23 cellular contexts compared by ENCODE assay signal in genomic region chrY:15471406-15471805, GRCh38.
DNase-seq lines count a peak whose midpoint lies in the region; ATAC-seq and TF ChIP-seq lines count a peak whose summit lies in the region.
"Had no signal": no experiment of that assay in that cellular context is flagged by ENCODE, and none has a peak within 500 bp of the region (broad histone marks: within the 10 kb centered on the region; RNA-seq: fewer than 3 reads in every experiment).

No MANE protein-coding gene starts in this region.

- H2AK5ac ChIP-seq in mesenchymal stem cell (ENCODE audit: low read length, severe bottlenecking), result no peak overlapping the region

- no peak overlapping the region for H4K91ac ChIP-seq in mesenchymal stem cell (ENCODE audit: low read length)

- no peak overlapping the region for H2BK120ac ChIP-seq in mesenchymal stem cell (ENCODE audit: low read depth, low read length)

- H2AFZ ChIP-seq in mesenchymal stem cell (ENCODE audit: low read depth, low read length), result no peak overlapping the region

- no peaks in the 10 kb centered on the region for H3K79me1 ChIP-seq in mesenchymal stem cell (replicated peaks; ENCODE audit: low read length, poor library complexity, severe bottlenecking)

- H3K9me3 ChIP-seq in RWPE2 (ENCODE audit: severe bottlenecking) (no peaks in the 10 kb centered on the region), mesenchymal stem cell (ENCODE audit: control insufficient read depth, low read length) (no peaks in the 10 kb centered on the region), prostate gland (no peaks in the 10 kb centered on the region), testis (no peaks in the 10 kb centered on the region), stomach (no peaks in the 10 kb centered on the region)
- H3K9me3 ChIP-seq: BLaER1 treated with 17β-estradiol and CSF1 and Interleukin-3, amounts not matched to agents 10 nM and 100 nM; Peyer's patch had no signal

- H3K9ac ChIP-seq in mesenchymal stem cell (ENCODE audit: low read length), result no peak overlapping the region
- H3K9ac ChIP-seq: BLaER1 treated with 17β-estradiol and CSF1 and Interleukin-3, amounts not matched to agents 10 nM and 100 nM; KMS-11 had no signal

- no peak for TF ChIP-seq CTCF in RWPE2 (IDR thresholded peaks at IDR 0.05; ENCODE audit: poor library complexity, severe bottlenecking)
- TF ChIP-seq CTCF in prostate gland (IDR thresholded peaks at IDR 0.05), result no peak
- no peak for TF ChIP-seq CTCF in testis (IDR thresholded peaks at IDR 0.05)
- no peak for TF ChIP-seq CTCF in stomach (IDR thresholded peaks at IDR 0.05)

- H3K4me3 ChIP-seq in RWPE2 (ENCODE audit: severe bottlenecking), result no peak overlapping the region
- no peak overlapping the region for H3K4me3 ChIP-seq in mesenchymal stem cell (ENCODE audit: insufficient read depth in 1 of 2, low read depth in 1 of 2, low read length in 2 of 2)
- no peak overlapping the region for H3K4me3 ChIP-seq in prostate gland
- no peak overlapping the region for H3K4me3 ChIP-seq in testis
- H3K4me3 ChIP-seq in stomach, result no peak overlapping the region
- H3K4me3 ChIP-seq: BLaER1 treated with 17β-estradiol and CSF1 and Interleukin-3, amounts not matched to agents 10 nM and 100 nM; Peyer's patch; SK-N-MC had no signal

- no peak overlapping the region for H2BK5ac ChIP-seq in mesenchymal stem cell (ENCODE audit: low read depth, low read length, poor library complexity, severe bottlenecking)

- no peak overlapping the region for H3K23ac ChIP-seq in mesenchymal stem cell (ENCODE audit: low read length in 2 of 2)

- H3K36me3 ChIP-seq in RWPE2 (ENCODE audit: low read depth) (no peaks in the 10 kb centered on the region), mesenchymal stem cell (ENCODE audit: control insufficient read depth in 1 of 2, insufficient read depth in 2 of 2, low read depth in 1 of 2, low read length in 2 of 2) (no peaks in the 10 kb centered on the region), prostate gland (no peaks in the 10 kb centered on the region), testis (ENCODE audit: low read depth, missing control alignments) (no peaks in the 10 kb centered on the region), stomach (no peaks in the 10 kb centered on the region)
- H3K36me3 ChIP-seq: BLaER1 treated with 17β-estradiol and CSF1 and Interleukin-3, amounts not matched to agents 10 nM and 100 nM; Peyer's patch had no signal

- no peaks in the 10 kb centered on the region for H3K27me3 ChIP-seq in RWPE2 (ENCODE audit: insufficient read depth, poor library complexity, severe bottlenecking)
- no peaks in the 10 kb centered on the region for H3K27me3 ChIP-seq in mesenchymal stem cell (ENCODE audit: control insufficient read depth in 1 of 2, insufficient read depth in 1 of 2, low read length in 2 of 2)
- no peaks in the 10 kb centered on the region for H3K27me3 ChIP-seq in prostate gland (replicated peaks; ENCODE audit: insufficient read depth)
- no peaks in the 10 kb centered on the region for H3K27me3 ChIP-seq in testis
- no peaks in the 10 kb centered on the region for H3K27me3 ChIP-seq in stomach
- H3K27me3 ChIP-seq: BLaER1 treated with 17β-estradiol and CSF1 and Interleukin-3, amounts not matched to agents 10 nM and 100 nM; Peyer's patch had no signal

- H3K4me1 ChIP-seq in RWPE2 (ENCODE audit: insufficient read depth, poor library complexity, severe bottlenecking) (no peaks in the 10 kb centered on the region), mesenchymal stem cell (ENCODE audit: control insufficient read depth, insufficient read depth, low read depth, low read length) (no peaks in the 10 kb centered on the region), prostate gland (replicated peaks) (no peaks in the 10 kb centered on the region), testis (no peaks in the 10 kb centered on the region), stomach (no peaks in the 10 kb centered on the region)
- H3K4me1 ChIP-seq: BLaER1 treated with 17β-estradiol and CSF1 and Interleukin-3, amounts not matched to agents 10 nM and 100 nM; Peyer's patch had no signal

- TF ChIP-seq POLR2A in prostate gland (IDR thresholded peaks at IDR 0.05), result no peak
- no peak for TF ChIP-seq POLR2A in testis (IDR thresholded peaks at IDR 0.05)
- TF ChIP-seq POLR2A in stomach (IDR thresholded peaks at IDR 0.05), result no peak

- DNase-seq in A172 (ENCODE audit: low spot score) (peak; percentile 16), GM03348 (ENCODE audit: low spot score) (peak; percentile 5), RWPE2 (ENCODE audit: low spot score) (no peak), mesenchymal stem cell (peak; percentile 14), prostate gland (ENCODE audit: low spot score) (no peak), testis (no peak), stomach (no peak)
- DNase-seq: CD8-positive, alpha-beta memory T cell; DMS79 treated with DMSO at 0.1 percent for 48 hours; GOT3; NCI-H1417; NCI-H187; NCI-H2107; NCI-H510A; NCI-H748 treated with DMSO at 0.1 percent for 48 hours; NK-92 treated with Interleukin-12 subunit alpha and Interleukin-12 subunit beta, amount 100 ng/mL, for 24 hours; Peyer's patch; Right ventricle myocardium superior had no signal

- H4K8ac ChIP-seq in mesenchymal stem cell (ENCODE audit: low read length), result no peak overlapping the region

- no peak overlapping the region for H3K4ac ChIP-seq in mesenchymal stem cell (ENCODE audit: low read depth in 1 of 2, low read length in 2 of 2)

- no peak overlapping the region for H3K18ac ChIP-seq in mesenchymal stem cell (ENCODE audit: low read depth in 1 of 2, low read length in 2 of 2)

- H3K14ac ChIP-seq in mesenchymal stem cell (ENCODE audit: low read length in 2 of 2), result no peak overlapping the region

- no peak overlapping the region for H3K4me2 ChIP-seq in mesenchymal stem cell (ENCODE audit: low read length, poor library complexity, severe bottlenecking)
- H3K4me2 ChIP-seq: BLaER1 treated with 17β-estradiol and CSF1 and Interleukin-3, amounts not matched to agents 10 nM and 100 nM; KMS-11 had no signal

- no peak overlapping the region for H2BK15ac ChIP-seq in mesenchymal stem cell (ENCODE audit: low read depth, poor library complexity, severe bottlenecking)

- TF ChIP-seq EP300 in stomach (IDR thresholded peaks at IDR 0.05), result no peak

- no peak overlapping the region for H2BK12ac ChIP-seq in mesenchymal stem cell (ENCODE audit: low read length in 2 of 2)

- H3K27ac ChIP-seq in RWPE2 (ENCODE audit: poor library complexity, severe bottlenecking) (no peak overlapping the region), mesenchymal stem cell (ENCODE audit: low read length, poor library complexity, severe bottlenecking) (no peak overlapping the region), prostate gland (no peak overlapping the region), testis (no peak overlapping the region), stomach (no peak overlapping the region)
- H3K27ac ChIP-seq: 22Rv1; BLaER1 treated with 17β-estradiol and CSF1 and Interleukin-3, amounts not matched to agents 10 nM and 100 nM; KMS-11; Peyer's patch; SK-N-MC had no signal

- intact Hi-C loops in prostate gland (cut with DNase I) (no loop called here), testis (cut with DNase I; ENCODE audit: low total_unique reads) (no loop called here), stomach (cut with DNase I; ENCODE audit: low total_unique reads) (no loop called here)

- WGBS in mesenchymal stem cell, result 91% methylated on average over 1 of the region's 2 CpGs
- 69% methylated on average over 2 of the region's 2 CpGs for WGBS in prostate gland
- WGBS in testis, 2 donors, result 60 to 65% methylated on average over 2 of the region's 2 CpGs
- WGBS in stomach, 5 donors, result 68 to 79% (median 78%) methylated on average over 2 of the region's 2 CpGs; no CpG with 5 or more reads in 2 of the 5 donors

- ATAC-seq in RWPE2 (ENCODE audit: low read depth) (0 out of 3 replicates have a peak, but pooled peaks have one; percentile 44), HG02840 (IDR thresholded peaks at IDR 0.05; ENCODE audit: low FRiP score, unreplicated experiment) (no peak)

Comparison
In these comparisons a context has a peak if more than half of its experiments do, and no peak if none do; other contexts are left out.
1. DNase-seq: peak in A172 (single experiment), GM03348 (single experiment) and mesenchymal stem cell (single experiment); none in RWPE2 (single experiment), prostate gland (single experiment), testis (single experiment) and stomach (single experiment).